In genomic region chr22:40363059-40363458, GRCh38 we compare ENCODE assay signal across 24 cellular contexts. TPM values are rescaled to one million over a fixed set of nuclear protein-coding genes. Genes with fewer than 3 reads are reported as not detected.
DNase-seq lines count a peak whose midpoint lies in the region; TF ChIP-seq lines count a peak whose summit lies in the region.
"Had no signal": no experiment of that assay in that cellular context is flagged by ENCODE, and none has a peak within 500 bp of the region (broad histone marks: within the 10 kb centered on the region; RNA-seq: fewer than 3 reads in every experiment).

No MANE protein-coding gene starts in this region.

- H3K4me1 ChIP-seq in CD4-positive, alpha-beta memory T cell (ENCODE audit: insufficient read depth, low read length), result no peaks in the 10 kb centered on the region
- H3K4me1 ChIP-seq in osteoblast (ENCODE audit: insufficient read depth, low read length), result no peaks in the 10 kb centered on the region

- peaks cover 97% of the 10 kb centered on the region for H3K36me3 ChIP-seq in CD4-positive, alpha-beta memory T cell (ENCODE audit: insufficient read depth, low read length)
- H3K36me3 ChIP-seq in osteoblast (ENCODE audit: insufficient read depth, low read length), result peaks cover 78% of the 10 kb centered on the region

- peaks cover 84 to 93% of the 10 kb centered on the region in 2 donors for H3K36me3 Mint-ChIP-seq in CD4-positive, alpha-beta memory T cell
- H3K36me3 Mint-ChIP-seq in HFFc6 (ENCODE audit: low read depth), result peaks cover 57% of the 10 kb centered on the region
- peaks cover 78% of the 10 kb centered on the region for H3K36me3 Mint-ChIP-seq in endothelial cell (ENCODE audit: low read depth, unreplicated experiment)

- H3K27ac Mint-ChIP-seq in CD4-positive, alpha-beta memory T cell, result peak overlapping the region in 5 of 7 donors; percentile 12 to 87 (median 46)
- H3K27ac Mint-ChIP-seq in HFFc6, result peak overlapping the region; percentile 79
- no peak overlapping the region for H3K27ac Mint-ChIP-seq in endothelial cell (ENCODE audit: unreplicated experiment)
- H3K27ac Mint-ChIP-seq: natural killer cell treated with Interleukin-12 subunit alpha and Interleukin-12 subunit beta and Interleukin-15 and Interleukin-18, amount 100 ng/mL, for 72 hours had no signal

- H3K9me3 Mint-ChIP-seq in CD4-positive, alpha-beta memory T cell, result no peaks in the 10 kb centered on the region
- H3K9me3 Mint-ChIP-seq in HFFc6 (no peaks in the 10 kb centered on the region), endothelial cell (ENCODE audit: unreplicated experiment) (no peaks in the 10 kb centered on the region)
- H3K9me3 Mint-ChIP-seq: activated CD8-positive, alpha-beta T cell treated with anti-CD3 and anti-CD28 coated beads for 36 hours; activated naive CD8-positive, alpha-beta T cell treated with anti-CD3 and anti-CD28 coated beads for 36 hours; natural killer cell treated with Interleukin-12 subunit alpha and Interleukin-12 subunit beta and Interleukin-15 and Interleukin-18, amount 100 ng/mL, for 72 hours; stimulated activated naive B cell treated with anti-CD40 and anti-IgM and Interleukin-4, amounts not matched to agents 10 μg/mL and 1 μg/mL and 100 μg/mL, for 72 hours had no signal

- no peaks in the 10 kb centered on the region for H4K20me1 ChIP-seq in osteoblast (ENCODE audit: insufficient read depth, low read length)

- no peaks in the 10 kb centered on the region for H3K27me3 Mint-ChIP-seq in CD4-positive, alpha-beta memory T cell
- H3K27me3 Mint-ChIP-seq in HFFc6 (ENCODE audit: insufficient read depth) (no peaks in the 10 kb centered on the region), endothelial cell (ENCODE audit: unreplicated experiment) (no peaks in the 10 kb centered on the region)
- H3K27me3 Mint-ChIP-seq: activated CD8-positive, alpha-beta T cell treated with anti-CD3 and anti-CD28 coated beads for 36 hours; activated naive CD8-positive, alpha-beta T cell treated with anti-CD3 and anti-CD28 coated beads for 36 hours; natural killer cell treated with Interleukin-12 subunit alpha and Interleukin-12 subunit beta and Interleukin-15 and Interleukin-18, amount 100 ng/mL, for 72 hours; stimulated activated naive B cell treated with anti-CD40 and anti-IgM and Interleukin-4, amounts not matched to agents 10 μg/mL and 1 μg/mL and 100 μg/mL, for 72 hours had no signal

- CTCF ChIA-PET in CD4-positive, alpha-beta memory T cell (lab: Charles Lee; ENCODE audit: partially characterized antibody), result no interaction called here

- no peak for TF ChIP-seq CTCF in HFFc6 (IDR thresholded peaks at IDR 0.05)
- no peak for TF ChIP-seq CTCF in endothelial cell (IDR thresholded peaks at IDR 0.05; ENCODE audit: unreplicated experiment)
- no peak for TF ChIP-seq CTCF in osteoblast (IDR thresholded peaks at IDR 0.05; ENCODE audit: extremely low read depth, low read depth, low read length)

- intact Hi-C loops in CD4-positive, alpha-beta memory T cell (cut with micrococcal nuclease), result no loop called here

- H3K4me3 ChIP-seq in CD4-positive, alpha-beta memory T cell (ENCODE audit: low read length in 2 of 2), result no peak overlapping the region
- H3K4me3 ChIP-seq in osteoblast (ENCODE audit: insufficient read depth, low read length), result no peak overlapping the region
- H3K4me3 ChIP-seq: cardiac muscle cell, skin epidermis, thoracic aorta had no signal

- no peak overlapping the region for H3K27ac ChIP-seq in CD4-positive, alpha-beta memory T cell (ENCODE audit: low read depth, low read length)
- peak overlapping the region; percentile 31 for H3K27ac ChIP-seq in osteoblast (ENCODE audit: low read depth, low read length)
- H3K27ac ChIP-seq: cardiac muscle cell, skin epidermis, thoracic aorta had no signal

- POLR2A ChIA-PET in CD4-positive, alpha-beta memory T cell (lab: Charles Lee; ENCODE audit: partially characterized antibody), result interaction anchor here (1.3 kb wide), 1 partner anchor 66 kb away, joined by 3 read pairs; no protein-coding TSS in a partner anchor

- no peaks in the 10 kb centered on the region for H3K9me3 ChIP-seq in CD4-positive, alpha-beta memory T cell (ENCODE audit: control insufficient read depth in 1 of 2, low read length in 2 of 2)
- H3K9me3 ChIP-seq in osteoblast (ENCODE audit: low read depth, low read length), result no peaks in the 10 kb centered on the region
- H3K9me3 ChIP-seq: SK-N-SH, thoracic aorta had no signal

- no peak overlapping the region for H3K4me2 ChIP-seq in osteoblast (ENCODE audit: insufficient read depth, low read length)
- H3K4me2 ChIP-seq: SK-N-SH had no signal

- peaks cover 0 to 9% (median 4%) of the 10 kb centered on the region in 4 donors for H3K4me1 Mint-ChIP-seq in CD4-positive, alpha-beta memory T cell
- H3K4me1 Mint-ChIP-seq in HFFc6 (ENCODE audit: low read depth) (peaks cover 21% of the 10 kb centered on the region), endothelial cell (ENCODE audit: unreplicated experiment) (peaks cover 5% of the 10 kb centered on the region)

- no peak overlapping the region for H3K4me3 Mint-ChIP-seq in CD4-positive, alpha-beta memory T cell
- H3K4me3 Mint-ChIP-seq in HFFc6, result peak overlapping the region; percentile 37; the same call in 1 of the 2 replicates
- H3K4me3 Mint-ChIP-seq in endothelial cell (ENCODE audit: unreplicated experiment), result peak overlapping the region; percentile 69
- H3K4me3 Mint-ChIP-seq: activated CD8-positive, alpha-beta T cell treated with anti-CD3 and anti-CD28 coated beads for 36 hours; activated naive CD8-positive, alpha-beta T cell treated with anti-CD3 and anti-CD28 coated beads for 36 hours; natural killer cell treated with Interleukin-12 subunit alpha and Interleukin-12 subunit beta and Interleukin-15 and Interleukin-18, amount 100 ng/mL, for 72 hours; stimulated activated naive B cell treated with anti-CD40 and anti-IgM and Interleukin-4, amounts not matched to agents 10 μg/mL and 1 μg/mL and 100 μg/mL, for 72 hours had no signal

- no peak for DNase-seq in CD4-positive, alpha-beta memory T cell
- DNase-seq in HFFc6 (peak; percentile 62), endothelial cell (ENCODE audit: low spot score) (no peak), osteoblast (ENCODE audit: insufficient read length, low spot score, missing footprints) (peak; percentile 85), NCI-H524 (lab: John Stamatoyannopoulos, UW) (no peak), ecto neural progenitor cell (ENCODE audit: low spot score) (no peak)
- no peak for DNase-seq in NK-92 treated with Interleukin-12 subunit alpha and Interleukin-12 subunit beta, amount 100 ng/mL, for 24 hours (lab: John Stamatoyannopoulos, UW)
- DNase-seq: activated CD8-positive, alpha-beta T cell treated with anti-CD3 and anti-CD28 coated beads for 36 hours; activated naive CD8-positive, alpha-beta T cell treated with anti-CD3 and anti-CD28 coated beads for 36 hours; activated T-cell treated with anti-CD3 and anti-CD28 coated beads, Interleukin-2, amount 50 U/mL, for 1 hour; AML-193; COR-L47; NCI-H1105; NCI-H2029 treated with DMSO at 0.1 percent for 48 hours; NCI-H446; RPMI8226; SK-N-SH; stimulated activated CD4-positive, alpha-beta T cell treated with anti-CD3 and anti-CD28 coated beads, Interleukin-2, amount 100 ng/mL, for 24 hours; stimulated activated naive B cell treated with anti-CD40 and anti-IgM and Interleukin-4, amounts not matched to agents 10 μg/mL and 1 μg/mL and 100 μg/mL, for 72 hours; T-helper 9 cell had no signal

- H3K27me3 ChIP-seq in CD4-positive, alpha-beta memory T cell (ENCODE audit: insufficient read depth, low read length), result no peaks in the 10 kb centered on the region
- no peaks in the 10 kb centered on the region for H3K27me3 ChIP-seq in osteoblast (ENCODE audit: insufficient read depth, low read length)
- H3K27me3 ChIP-seq: cardiac muscle cell had no signal

- H2AFZ ChIP-seq in osteoblast (ENCODE audit: low read length), result no peak overlapping the region

- no peaks in the 10 kb centered on the region for H3K79me2 ChIP-seq in osteoblast (ENCODE audit: insufficient read depth, low read length)

RNA-seq across cellular contexts. Expression of gene SGSM3, which starts 7.3 kb away (rescaled TPM):
- total RNA-seq in CD4-positive, alpha-beta memory T cell, result 10 to 100 TPM; 87.5 to 90.0 TPM
- polyA plus RNA-seq in CD4-positive, alpha-beta memory T cell, result 10 to 100 TPM; 30.5 to 58.2 TPM
- total RNA-seq in HFFc6 (2021; fragmentation: NEBNext Ultra II Directional; extraction: Animal tissue kit (Norgen Biotek cat#: 25700)), result 10 to 100 TPM; 41.3 to 52.1 (median 45.5) TPM
- total RNA-seq in endothelial cell (ENCODE audit: unreplicated experiment) (85.9 TPM), osteoblast (31.2 and 35.5 TPM in 2 replicates)

RNA-seq across cellular contexts. Expression of gene ADSL, which starts 16.8 kb away (rescaled TPM):
- total RNA-seq in CD4-positive, alpha-beta memory T cell, result 10 to 100 TPM; 63.3 to 81.1 TPM
- 100 to 1,000 TPM; 138 to 199 TPM for polyA plus RNA-seq in CD4-positive, alpha-beta memory T cell
- total RNA-seq in HFFc6 (2021; fragmentation: NEBNext Ultra II Directional; extraction: Animal tissue kit (Norgen Biotek cat#: 25700)), result 10 to 100 TPM; 60.6 to 73.8 (median 70.9) TPM
- total RNA-seq in endothelial cell (ENCODE audit: unreplicated experiment) (107 TPM), osteoblast (120 and 155 TPM in 2 replicates)

Comparison
In these comparisons a context has a peak if more than half of its experiments do, and no peak if none do; other contexts are left out.
1. DNase-seq: peak in HFFc6 (single experiment) and osteoblast (single experiment); none in CD4-positive, alpha-beta memory T cell (0 of 5), endothelial cell (single experiment), NK-92 treated with Interleukin-12 subunit alpha and Interleukin-12 subunit beta, amount 100 ng/mL, for 24 hours (single experiment), NCI-H524 (0 of 2) and ecto neural progenitor cell (single experiment).
2. H3K4me3 Mint-ChIP-seq: peak in HFFc6 (single experiment) and endothelial cell (single experiment); none in CD4-positive, alpha-beta memory T cell (0 of 8).